In the genomic region with DNA sequence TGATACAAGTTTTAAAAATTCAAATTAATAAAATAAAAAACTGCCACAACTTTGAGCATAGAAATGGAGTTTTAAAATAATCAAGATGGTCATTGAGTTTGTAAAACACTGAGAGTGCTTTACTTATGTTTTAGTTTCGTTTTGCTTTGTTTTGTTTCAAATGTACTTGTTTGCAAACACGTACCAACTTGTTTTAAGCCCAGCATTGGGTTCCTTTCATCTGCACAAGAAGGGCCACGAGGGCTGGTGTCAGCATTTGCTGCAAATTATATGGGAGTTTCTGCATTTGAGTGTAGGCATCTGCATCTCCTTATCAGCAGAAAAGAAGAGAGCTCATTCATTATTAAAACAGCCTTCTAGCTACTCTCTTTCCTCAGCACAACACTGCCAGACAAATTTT, we compare ENCODE assay signal across 13 cellular contexts.
A peak's percentile ranks its signal among the peaks of the same experiment; 100 is the strongest.
DNase-seq lines count a peak whose midpoint lies in the region; ATAC-seq and TF ChIP-seq lines count a peak whose summit lies in the region.
"Had no signal": no experiment of that assay in that cellular context is flagged by ENCODE, and none has a peak within 500 bp of the region (broad histone marks: within the 10 kb centered on the region; RNA-seq: fewer than 3 reads in every experiment).

No MANE protein-coding gene starts in this region.

- ATAC-seq in DND-41 (ENCODE audit: insufficient read depth, low read depth), result peak; percentile 64; the same call in 2 of the 3 replicates
- ATAC-seq in natural killer cell, result no peak
- ATAC-seq in GM19463 (IDR thresholded peaks at IDR 0.05; ENCODE audit: unreplicated experiment), result no peak
- ATAC-seq: left lobe of liver had no signal

- H3K9me3 ChIP-seq in DND-41 (ENCODE audit: insufficient read depth, low read length, severe bottlenecking) (no peaks in the 10 kb centered on the region), HAP-1 (no peaks in the 10 kb centered on the region)

- H3K4me2 ChIP-seq in DND-41 (ENCODE audit: insufficient read depth, low read length), result peak overlapping the region; percentile 50

- intact Hi-C loops in natural killer cell (cut with micrococcal nuclease), result no loop called here

- H4K20me1 ChIP-seq in DND-41 (ENCODE audit: insufficient read depth, low read length), result no peaks in the 10 kb centered on the region

- H3K4me3 ChIP-seq in DND-41 (ENCODE audit: low read depth in 1 of 2, low read length in 2 of 2) (peak overlapping the region in 1 of 2 experiments; percentile 13; a peak in 1 of 4 replicates), HAP-1 (no peak overlapping the region)

- no peak overlapping the region; the same call in 1 of the 2 replicates for H3K27ac ChIP-seq in DND-41 (ENCODE audit: low read length)

- H3K27me3 ChIP-seq in DND-41 (ENCODE audit: insufficient read depth, low read length, poor library complexity) (peaks cover 13% of the 10 kb centered on the region), HAP-1 (ENCODE audit: low read depth) (peaks cover 4% of the 10 kb centered on the region; the same call in 1 of the 2 replicates)

- H3K4me1 ChIP-seq in DND-41 (ENCODE audit: insufficient read depth, low read length), result peaks cover 15% of the 10 kb centered on the region
- H3K4me1 ChIP-seq in HAP-1, result no peaks in the 10 kb centered on the region

- no peaks in the 10 kb centered on the region for H3K9me3 Mint-ChIP-seq in HFFc6
- H3K9me3 Mint-ChIP-seq in T-helper 2 cell treated with Interferon-gamma antibody and Interleukin-4, amounts not matched to agents 5 μg/mL and 100 μg/mL, for 36 hours, result no peaks in the 10 kb centered on the region
- no peaks in the 10 kb centered on the region for H3K9me3 Mint-ChIP-seq in natural killer cell
- H3K9me3 Mint-ChIP-seq: activated naive CD8-positive, alpha-beta T cell treated with anti-CD3 and anti-CD28 coated beads for 36 hours had no signal

- peak overlapping the region; percentile 61 for H2AFZ ChIP-seq in DND-41 (ENCODE audit: low read depth, low read length)

- H3K27ac Mint-ChIP-seq in HFFc6 (peak overlapping the region; percentile 93), natural killer cell (no peak overlapping the region)
- no peak overlapping the region for H3K27ac Mint-ChIP-seq in T-helper 2 cell treated with Interferon-gamma antibody and Interleukin-4, amounts not matched to agents 5 μg/mL and 100 μg/mL, for 36 hours
- H3K27ac Mint-ChIP-seq: activated naive CD8-positive, alpha-beta T cell treated with anti-CD3 and anti-CD28 coated beads for 36 hours had no signal

- no peak for TF ChIP-seq CTCF in DND-41 (IDR thresholded peaks at IDR 0.05; ENCODE audit: borderline replicate concordance, extremely low read depth, low read length, poor library complexity, severe bottlenecking)
- TF ChIP-seq CTCF in HFFc6 (IDR thresholded peaks at IDR 0.05), result no peak
- TF ChIP-seq CTCF in natural killer cell (IDR thresholded peaks at IDR 0.05), result no peak

- in situ Hi-C loops in HAP-1 (cut with MboI; ENCODE audit: low sequenced_read_pairs), result no loop called here

- no peak overlapping the region for H3K9ac ChIP-seq in DND-41 (ENCODE audit: low read depth, low read length)

- H3K4me3 Mint-ChIP-seq in HFFc6, result peak overlapping the region; percentile 73
- peak overlapping the region; percentile 15 for H3K4me3 Mint-ChIP-seq in T-helper 2 cell treated with Interferon-gamma antibody and Interleukin-4, amounts not matched to agents 5 μg/mL and 100 μg/mL, for 36 hours
- H3K4me3 Mint-ChIP-seq in natural killer cell, result peak overlapping the region; percentile 14
- H3K4me3 Mint-ChIP-seq: activated naive CD8-positive, alpha-beta T cell treated with anti-CD3 and anti-CD28 coated beads for 36 hours had no signal

- H3K79me2 ChIP-seq in DND-41 (ENCODE audit: insufficient read depth, low read length), result no peaks in the 10 kb centered on the region

- H3K36me3 Mint-ChIP-seq in HFFc6 (ENCODE audit: low read depth) (no peaks in the 10 kb centered on the region), natural killer cell (no peaks in the 10 kb centered on the region)
- no peaks in the 10 kb centered on the region for H3K36me3 Mint-ChIP-seq in T-helper 2 cell treated with Interferon-gamma antibody and Interleukin-4, amounts not matched to agents 5 μg/mL and 100 μg/mL, for 36 hours (ENCODE audit: low read depth)
- H3K36me3 Mint-ChIP-seq: activated naive CD8-positive, alpha-beta T cell treated with anti-CD3 and anti-CD28 coated beads for 36 hours had no signal

- peak; percentile 13 for DNase-seq in DND-41
- DNase-seq in HFFc6, result no peak
- DNase-seq in T-helper 2 cell treated with Interferon-gamma antibody and Interleukin-4, amounts not matched to agents 5 μg/mL and 100 μg/mL, for 36 hours (ENCODE audit: low spot score), result no peak
- no peak for DNase-seq in natural killer cell
- DNase-seq in HAP-1 (ENCODE audit: low spot score in 2 of 2), result no peak
- DNase-seq in SW 1271 (lab: John Stamatoyannopoulos, UW), result no peak
- DNase-seq: activated naive CD8-positive, alpha-beta T cell treated with anti-CD3 and anti-CD28 coated beads for 36 hours; cerebellar nuclear complex; NCI-H2171 treated with DMSO at 0.1 percent for 48 hours; NK-92 treated with Interleukin-12 subunit alpha and Interleukin-12 subunit beta, amount 100 ng/mL, for 24 hours; stimulated activated CD4-positive, alpha-beta T cell treated with anti-CD3 and anti-CD28 coated beads, Interleukin-2, amount 100 ng/mL, for 24 hours had no signal

- no peaks in the 10 kb centered on the region for H3K36me3 ChIP-seq in DND-41 (ENCODE audit: insufficient read depth, low read length)
- H3K36me3 ChIP-seq in HAP-1 (replicated peaks), result no peaks in the 10 kb centered on the region

- H3K4me1 Mint-ChIP-seq in HFFc6 (ENCODE audit: low read depth) (peaks cover 66% of the 10 kb centered on the region), natural killer cell (peaks cover 8 to 10% of the 10 kb centered on the region in 2 donors)
- peaks cover 14% of the 10 kb centered on the region for H3K4me1 Mint-ChIP-seq in T-helper 2 cell treated with Interferon-gamma antibody and Interleukin-4, amounts not matched to agents 5 μg/mL and 100 μg/mL, for 36 hours (ENCODE audit: low read depth)

- H3K27me3 Mint-ChIP-seq in HFFc6 (ENCODE audit: insufficient read depth) (no peaks in the 10 kb centered on the region; the same call in 1 of the 2 replicates), natural killer cell (ENCODE audit: low read depth in 2 of 2) (peaks cover 11 to 14% of the 10 kb centered on the region in 2 donors)
- H3K27me3 Mint-ChIP-seq in T-helper 2 cell treated with Interferon-gamma antibody and Interleukin-4, amounts not matched to agents 5 μg/mL and 100 μg/mL, for 36 hours (ENCODE audit: low read depth), result peaks cover 24% of the 10 kb centered on the region

Comparison
In these comparisons a context has a peak if more than half of its experiments do, and no peak if none do; other contexts are left out.
1. H3K4me3 Mint-ChIP-seq: peak in every context shown above with its lines; median percentile 73 in HFFc6; 15 in T-helper 2 cell treated with Interferon-gamma antibody and Interleukin-4, amounts not matched to agents 5 μg/mL and 100 μg/mL, for 36 hours; 14 in natural killer cell.